ENCODE assay signal across 11 cellular contexts in genomic region chr15:69723404-69724097, GRCh38.
DNase-seq lines count a peak whose midpoint lies in the region; ATAC-seq and TF ChIP-seq lines count a peak whose summit lies in the region.
"Had no signal": no experiment of that assay in that cellular context is flagged by ENCODE, and none has a peak within 500 bp of the region (broad histone marks: within the 10 kb centered on the region; RNA-seq: fewer than 3 reads in every experiment).

No MANE protein-coding gene starts in this region.

- CTCF ChIA-PET in AG04450 (lab: Charles Lee): interaction anchor here (0.8 to 1.1 kb wide), 3 partner anchors 19 to 367 kb away, joined by 3 read pairs; no protein-coding TSS in a partner anchor

- H3K9me3 ChIP-seq in AG04450 (ENCODE audit: control insufficient read depth, insufficient read depth, low read length): no peaks in the 10 kb centered on the region
- H3K9me3 ChIP-seq in upper lobe of right lung: no peaks in the 10 kb centered on the region

- H3K36me3 Mint-ChIP-seq in effector memory CD8-positive, alpha-beta T cell (ENCODE audit: insufficient read depth): peaks cover 14% of the 10 kb centered on the region
- peaks cover 0 to 9% (median 0%) of the 10 kb centered on the region in 3 donors for H3K36me3 Mint-ChIP-seq in immature natural killer cell
- H3K36me3 Mint-ChIP-seq: CD8-positive, alpha-beta memory T cell had no signal

- H3K27ac Mint-ChIP-seq in effector memory CD8-positive, alpha-beta T cell: peak overlapping the region in 1 of 2 donors; percentile 56
- H3K27ac Mint-ChIP-seq in immature natural killer cell: peak overlapping the region in 3 of 6 donors; percentile 40 to 62 (median 58)

- peaks cover 17% of the 10 kb centered on the region for H3K4me1 ChIP-seq in upper lobe of right lung

- H3K27ac ChIP-seq in AG04450 (ENCODE audit: low read depth, low read length): no peak overlapping the region
- H3K27ac ChIP-seq in upper lobe of right lung: no peak overlapping the region

- POLR2A ChIA-PET in AG04450 (lab: Yijun Ruan, JAX): interaction anchor here (0.7 kb wide), 1 partner anchor 341 kb away, joined by 3 read pairs; no protein-coding TSS in a partner anchor

- peak overlapping the region in 1 of 2 donors; percentile 3 for H3K4me3 Mint-ChIP-seq in effector memory CD8-positive, alpha-beta T cell
- peak overlapping the region in 2 of 5 donors; percentile 18 to 55 for H3K4me3 Mint-ChIP-seq in immature natural killer cell

- ATAC-seq in effector memory CD8-positive, alpha-beta T cell (replicated peaks): no peak
- ATAC-seq in HG03097 (IDR thresholded peaks at IDR 0.05; ENCODE audit: low FRiP score, unreplicated experiment): no peak
- no peak for ATAC-seq in upper lobe of right lung

- no peaks in the 10 kb centered on the region for H3K36me3 ChIP-seq in upper lobe of right lung

- intact Hi-C loops in upper lobe of right lung (cut with DNase I): no loop called here

- H3K4me3 ChIP-seq in AG04450 (ENCODE audit: low read depth, low read length): no peak overlapping the region
- H3K4me3 ChIP-seq in fibroblast of pulmonary artery (replicated peaks; ENCODE audit: low read depth, low read length): no peak overlapping the region
- H3K4me3 ChIP-seq in upper lobe of right lung: no peak overlapping the region
- H3K4me3 ChIP-seq: lung had no signal

- TF ChIP-seq CTCF in AG04450 (IDR thresholded peaks at IDR 0.05; ENCODE audit: low read depth, low read length) (peak; percentile 32), GM12873 (IDR thresholded peaks at IDR 0.05; ENCODE audit: insufficient read depth, low read depth, low read length, missing control alignments) (peak; percentile 38), fibroblast of pulmonary artery (IDR thresholded peaks at IDR 0.05; ENCODE audit: low read length, missing control alignments) (peak; percentile 15), upper lobe of right lung (IDR thresholded peaks at IDR 0.05) (no peak)

- H3K27me3 ChIP-seq in AG04450 (ENCODE audit: control insufficient read depth, insufficient read depth, low read length): peaks cover 46% of the 10 kb centered on the region
- H3K27me3 ChIP-seq in upper lobe of right lung: no peaks in the 10 kb centered on the region

- no peaks in the 10 kb centered on the region for H3K9me3 Mint-ChIP-seq in effector memory CD8-positive, alpha-beta T cell
- H3K9me3 Mint-ChIP-seq in immature natural killer cell: no peaks in the 10 kb centered on the region

- H3K4me1 Mint-ChIP-seq in effector memory CD8-positive, alpha-beta T cell (ENCODE audit: low read depth in 2 of 2): peaks cover 62 to 74% of the 10 kb centered on the region in 2 donors
- H3K4me1 Mint-ChIP-seq in immature natural killer cell: peaks cover 66 to 89% of the 10 kb centered on the region in 2 donors

- no peaks in the 10 kb centered on the region for H3K27me3 Mint-ChIP-seq in effector memory CD8-positive, alpha-beta T cell
- H3K27me3 Mint-ChIP-seq in immature natural killer cell (ENCODE audit: low read depth in 3 of 3): peaks cover 24 to 35% (median 28%) of the 10 kb centered on the region in 3 donors

- no peak for DNase-seq in AG04450 (ENCODE audit: low read depth, low spot score)
- peak; percentile 50 for DNase-seq in NCI-H524 treated with DMSO at 0.1 percent for 48 hours (lab: John Stamatoyannopoulos, UW)
- DNase-seq in fibroblast of pulmonary artery (ENCODE audit: low read depth): no peak
- no peak for DNase-seq in effector memory CD8-positive, alpha-beta T cell
- DNase-seq in upper lobe of right lung: no peak
- no peak for DNase-seq in immature natural killer cell
- DNase-seq: CD8-positive, alpha-beta memory T cell; T-helper 1 cell had no signal
